In the genomic region with DNA sequence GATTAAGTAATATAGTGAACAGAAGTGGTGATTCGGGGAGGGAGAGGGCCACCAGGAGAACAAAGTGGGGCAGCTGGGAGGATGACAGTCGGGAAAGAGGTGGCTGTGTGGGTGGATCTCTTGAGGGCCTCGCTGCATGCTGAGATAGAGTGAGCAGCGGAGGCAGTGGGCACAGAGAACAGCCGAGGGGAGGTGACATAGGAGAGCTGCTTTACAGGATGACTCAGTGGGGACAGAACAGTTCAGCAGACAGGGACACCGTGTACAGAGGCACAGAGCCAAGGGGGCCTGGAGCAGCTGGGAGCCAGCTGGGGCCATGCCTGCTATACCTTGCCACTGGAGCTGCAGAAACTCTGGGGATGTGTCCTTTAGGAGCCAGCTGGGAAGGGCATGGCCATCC, we compare ENCODE assay signal across 9 cellular contexts.
DNase-seq lines count a peak whose midpoint lies in the region; ATAC-seq and TF ChIP-seq lines count a peak whose summit lies in the region.
"Had no signal": no experiment of that assay in that cellular context is flagged by ENCODE, and none has a peak within 500 bp of the region (broad histone marks: within the 10 kb centered on the region; RNA-seq: fewer than 3 reads in every experiment).

No MANE protein-coding gene starts in this region.

- TF ChIP-seq CTCF in prostate gland (IDR thresholded peaks at IDR 0.05) (no peak), GM20000 (IDR thresholded peaks at IDR 0.05; ENCODE audit: extremely low read depth, missing control alignments) (no peak)

- H3K9me3 ChIP-seq in prostate gland, result no peaks in the 10 kb centered on the region

- 18% methylated on average over 6 of the region's 6 CpGs for WGBS in prostate gland

- no peaks in the 10 kb centered on the region for H3K36me3 ChIP-seq in prostate gland

- peak; percentile 78 for DNase-seq in DMS153 treated with DMSO at 0.1 percent for 48 hours (lab: John Stamatoyannopoulos, UW; ENCODE audit: unreplicated experiment)
- peak; percentile 80 for DNase-seq in NCI-H345 treated with DMSO at 0.1 percent for 48 hours (lab: John Stamatoyannopoulos, UW; ENCODE audit: unreplicated experiment)
- peak in 38 of 42 donors; percentile 19 to 87 (median 54) for DNase-seq in head of caudate nucleus
- DNase-seq in prostate gland (ENCODE audit: low spot score), result peak; percentile 90
- DNase-seq in AG08396 (ENCODE audit: low spot score), result no peak
- no peak for DNase-seq in GM20000 (ENCODE audit: low spot score)
- no peak for DNase-seq in NCI-H146 treated with DMSO at 0.1 percent for 48 hours (lab: John Stamatoyannopoulos, UW; ENCODE audit: unreplicated experiment)
- DNase-seq: dermis blood vessel endothelial cell had no signal

- H3K4me3 ChIP-seq in prostate gland, result no peak overlapping the region

- peak overlapping the region; percentile 42 to 48 for H3K27ac ChIP-seq in prostate gland

- intact Hi-C loops in head of caudate nucleus (cut with DNase I) (no loop called here), prostate gland (cut with DNase I) (loop anchor here (5.0 kb wide), 1 partner anchor 59 kb away; no protein-coding TSS in a partner anchor)

- peaks cover 43% of the 10 kb centered on the region for H3K4me1 ChIP-seq in prostate gland (replicated peaks)

- TF ChIP-seq POLR2A in prostate gland (IDR thresholded peaks at IDR 0.05), result no peak

- H3K27me3 ChIP-seq in prostate gland (replicated peaks; ENCODE audit: insufficient read depth), result no peaks in the 10 kb centered on the region

- no peak for ATAC-seq in HG03159 (IDR thresholded peaks at IDR 0.05; ENCODE audit: unreplicated experiment)

Comparison
In these comparisons a context has a peak if more than half of its experiments do, and no peak if none do; other contexts are left out.
1. DNase-seq: peak in DMS153 treated with DMSO at 0.1 percent for 48 hours (single experiment), NCI-H345 treated with DMSO at 0.1 percent for 48 hours (single experiment), head of caudate nucleus (38 of 42) and prostate gland (single experiment); none in AG08396 (single experiment), GM20000 (single experiment) and NCI-H146 treated with DMSO at 0.1 percent for 48 hours (single experiment).